Comparison of ENCODE assay signal across 31 cellular contexts in genomic region chr2:141946016-141946415, GRCh38.
"Had no signal": no experiment of that assay in that cellular context is flagged by ENCODE, and none has a peak within 500 bp of the region (broad histone marks: within the 10 kb centered on the region; RNA-seq: fewer than 3 reads in every experiment).

No MANE protein-coding gene starts in this region.

- ATAC-seq: activated CD4-positive, alpha-beta T cell treated with anti-CD3 and anti-CD28 coated beads for 36 hours; activated naive CD4-positive, alpha-beta T cell treated with anti-CD3 and anti-CD28 coated beads, Interleukin-2, amount 50 U/mL, for 72 hours; activated T-cell treated with anti-CD3 and anti-CD28 coated beads, Interleukin-2, amount 50 U/mL, for 72 hours; body of pancreas; effector memory CD8-positive, alpha-beta T cell; T-helper 17 cell had no signal

- H3K9me3 ChIP-seq: body of pancreas, esophagus muscularis mucosa had no signal

- H3K27ac ChIP-seq: body of pancreas, esophagus muscularis mucosa, WERI-Rb-1 had no signal

- H3K36me3 ChIP-seq: esophagus muscularis mucosa, WERI-Rb-1 had no signal

- H3K4me1 ChIP-seq: body of pancreas, esophagus muscularis mucosa had no signal

- H3K4me3 ChIP-seq: body of pancreas, esophagus muscularis mucosa had no signal

- FAIRE-seq: colon had no signal

- DNase-seq: activated B cell treated with CpG ODN at 0.5 μM for 24 hours; activated CD4-positive, alpha-beta memory T cell treated with anti-CD3 and anti-CD28 coated beads for 36 hours; activated CD4-positive, alpha-beta T cell treated with anti-CD3 and anti-CD28 coated beads for 36 hours; activated CD4-positive, alpha-beta T cell treated with anti-CD3 and anti-CD28 coated beads, Interleukin-2, amount 10 ng/mL, durations not matched to agents 24 days and 14 days; activated CD4-positive, CD25-positive, alpha-beta regulatory T cell treated with anti-CD3 and anti-CD28 coated beads, Interleukin-2, amount 50 U/mL, for 72 hours; activated CD8-positive, alpha-beta memory T cell treated with anti-CD3 and anti-CD28 coated beads, Interleukin-2, amount 50 U/mL, for 48 hours; activated gamma-delta T cell; activated naive CD4-positive, alpha-beta T cell; activated naive CD4-positive, alpha-beta T cell treated with anti-CD3 and anti-CD28 coated beads, Interleukin-2, amount 10 ng/mL, durations not matched to agents 7 days and 5 days; activated naive CD8-positive, alpha-beta T cell treated with anti-CD3 and anti-CD28 coated beads, Interleukin-2, amount 10 ng/mL, durations not matched to agents 7 days and 5 days; activated T-cell treated with anti-CD3 and anti-CD28 coated beads for 4 hours; activated T-cell treated with anti-CD3 and anti-CD28 coated beads, Interleukin-2, amount 50 U/mL, for 24 hours; activated T-cell treated with anti-CD3 and anti-CD28 coated beads, Interleukin-2, amount 50 U/mL, for 72 hours; amniotic stem cell; anterior cingulate cortex; body of pancreas; caudate nucleus; cortex of kidney; dermis blood vessel endothelial cell; effector CD4-positive, alpha-beta T cell; effector memory CD8-positive, alpha-beta T cell; erythroblast; foreskin melanocyte; head of caudate nucleus; T-helper 1 cell; T-helper 17 cell; T1000; WERI-Rb-1 had no signal

- H3K27me3 ChIP-seq: body of pancreas, esophagus muscularis mucosa had no signal
